ENCODE assay signal across 28 cellular contexts in genomic region chr13:80244574-80244973, GRCh38.
"Had no signal": no experiment of that assay in that cellular context is flagged by ENCODE, and none has a peak within 500 bp of the region (broad histone marks: within the 10 kb centered on the region; RNA-seq: fewer than 3 reads in every experiment).

No MANE protein-coding gene starts in this region.

- H3K9me3 ChIP-seq: MG63 had no signal

- H3K36me3 ChIP-seq: MG63 had no signal

- H3K27me3 ChIP-seq: MG63 had no signal

- DNase-seq: Karpas-422, Kasumi-1, MG63, MM.1S, MV-4-11, NCI-H1048, NCI-H1092, NCI-H1092 treated with DMSO at 0.1 percent for 48 hours, NCI-H1105, NCI-H146, NCI-H1694, NCI-H1694 treated with DMSO at 0.1 percent for 48 hours, NCI-H187, NCI-H187 treated with DMSO at 0.1 percent for 48 hours, NCI-H1930, NCI-H2029, NCI-H2029 treated with DMSO at 0.1 percent for 48 hours, NCI-H2081, NCI-H2081 treated with DMSO at 0.1 percent for 48 hours, NCI-H2107, NCI-H2171, NCI-H2171 treated with DMSO at 0.1 percent for 48 hours, NCI-H345, NCI-H446, NCI-H446 treated with DMSO at 0.1 percent for 48 hours, NCI-H510A, NCI-H510A treated with DMSO at 0.1 percent for 48 hours, NCI-H524 had no signal

- H3K4me3 ChIP-seq: MG63 had no signal
